Comparison of ENCODE assay signal across 1 cellular context in the genomic region with DNA sequence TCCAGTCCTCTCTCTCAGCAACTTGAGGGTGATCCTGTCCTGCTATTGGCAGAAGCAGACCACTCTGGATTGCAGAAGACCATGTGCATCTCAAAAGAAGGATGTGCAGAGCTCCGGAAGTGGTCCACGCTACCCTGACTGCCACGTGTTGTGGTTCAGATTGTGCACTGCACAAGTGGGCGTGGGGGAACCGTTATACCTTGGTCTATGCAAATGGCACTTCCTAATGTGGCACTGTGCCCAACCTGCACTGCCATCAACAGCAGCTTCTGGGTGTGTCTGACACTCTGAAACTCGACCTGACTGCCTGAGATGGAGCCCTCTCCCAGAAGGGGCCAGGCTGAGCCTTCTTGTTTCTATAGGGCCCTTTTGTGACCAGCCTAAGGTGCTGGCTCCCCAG.
TF ChIP-seq lines count a peak whose summit lies in the region.

No MANE protein-coding gene starts in this region.

TF ChIP-seq in WTC11, 78 proteins besides CTCF, POLR2A, EP300 and RAD21 (continued from another document):
- TF ChIP-seq AR (CRISPR knock-in tag; IDR thresholded peaks at IDR 0.05) = no peak
- no peak for TF ChIP-seq ZNF396 (CRISPR knock-in tag; IDR thresholded peaks at IDR 0.05; ENCODE audit: borderline replicate concordance)
